In genomic region chr9:87519415-87519989, GRCh38 we compare ENCODE assay signal across 18 cellular contexts. TPM values are rescaled to one million over a fixed set of nuclear protein-coding genes. Genes with fewer than 3 reads are reported as not detected.
DNase-seq lines count a peak whose midpoint lies in the region; TF ChIP-seq lines count a peak whose summit lies in the region.
"Had no signal": no experiment of that assay in that cellular context is flagged by ENCODE, and none has a peak within 500 bp of the region (broad histone marks: within the 10 kb centered on the region; RNA-seq: fewer than 3 reads in every experiment).

No MANE protein-coding gene starts in this region.

- intact Hi-C loops in activated CD4-positive, alpha-beta memory T cell treated with anti-CD3 and anti-CD28 coated beads for 36 hours (cut with micrococcal nuclease) = no loop called here
- intact Hi-C loops in stomach (cut with DNase I; ENCODE audit: low total_unique reads) = no loop called here

- no peak overlapping the region for H3K4me2 ChIP-seq in mesendoderm (ENCODE audit: low read length)

- H3K56ac ChIP-seq in mesendoderm (ENCODE audit: low read length) = no peak overlapping the region

- H3K4me1 ChIP-seq in mesendoderm (ENCODE audit: control insufficient read depth, low read depth, low read length) (peaks cover 33% of the 10 kb centered on the region), thymus (ENCODE audit: control insufficient read depth, insufficient read depth, low read length) (peaks cover 35% of the 10 kb centered on the region), stomach (peaks cover 21 to 52% (median 41%) of the 10 kb centered on the region in 4 donors)

- H3K4me3 ChIP-seq in H7 (ENCODE audit: insufficient read depth, low read depth, low read length) (no peak overlapping the region), mesendoderm (ENCODE audit: low read length) (no peak overlapping the region), thymus (ENCODE audit: low read length) (no peak overlapping the region), stomach (no peak overlapping the region)

- H3K36me3 ChIP-seq in H7 (replicated peaks; ENCODE audit: control insufficient read depth, insufficient read depth, low read length) = no peaks in the 10 kb centered on the region; the same call in 1 of the 2 replicates
- no peaks in the 10 kb centered on the region for H3K36me3 ChIP-seq in mesendoderm (ENCODE audit: control insufficient read depth, insufficient read depth, low read length)
- peaks cover 16% of the 10 kb centered on the region for H3K36me3 ChIP-seq in thymus (ENCODE audit: control insufficient read depth, insufficient read depth)
- H3K36me3 ChIP-seq in stomach = peaks cover 0 to 8% (median 2%) of the 10 kb centered on the region in 4 donors

- DNase-seq in H7 (peak; percentile 36), mesendoderm (no peak), stomach (no peak), SIG-M5 (lab: John Stamatoyannopoulos, UW) (no peak)
- DNase-seq in activated CD4-positive, alpha-beta memory T cell treated with anti-CD3 and anti-CD28 coated beads for 36 hours = no peak
- DNase-seq in activated effector memory CD4-positive, alpha-beta T cell treated with Interleukin-2 at 50 U/mL for 16 hours = no peak
- DNase-seq: activated CD4-positive, alpha-beta T cell treated with anti-CD3 and anti-CD28 coated beads, Interleukin-2, amount 50 U/mL, for 4 hours; activated naive CD4-positive, alpha-beta T cell treated with Interleukin-2 at 50 U/mL for 16 hours; anterior cingulate cortex; DMS79 treated with DMSO at 0.1 percent for 48 hours; hippocampal formation; mammary epithelial cell; naive thymus-derived CD4-positive, alpha-beta T cell; NCI-H1105; NCI-H524; stimulated activated CD4-positive, alpha-beta T cell treated with anti-CD3 and anti-CD28 coated beads, Interleukin-4, amount 100 ng/mL, for 4 hours had no signal

- no peak overlapping the region for H3K4ac ChIP-seq in mesendoderm (ENCODE audit: low read depth, low read length)

- POLR2A ChIA-PET in activated CD4-positive, alpha-beta memory T cell treated with anti-CD3 and anti-CD28 coated beads for 36 hours (lab: Charles Lee) = no interaction called here

- H3K18ac ChIP-seq in mesendoderm (ENCODE audit: low read length) = peak overlapping the region; percentile 54

- H3K9me3 ChIP-seq in thymus (ENCODE audit: control insufficient read depth) (no peaks in the 10 kb centered on the region), stomach (no peaks in the 10 kb centered on the region)

- no peak overlapping the region for H3K9ac ChIP-seq in mesendoderm (ENCODE audit: low read length)

- peaks cover 39% of the 10 kb centered on the region for H3K79me2 ChIP-seq in mesendoderm (ENCODE audit: control insufficient read depth, insufficient read depth, low read length)

- no peak overlapping the region for H3K4me3 Mint-ChIP-seq in brain
- no peak overlapping the region for H3K4me3 Mint-ChIP-seq in activated CD4-positive, alpha-beta memory T cell treated with anti-CD3 and anti-CD28 coated beads for 36 hours

- H3K23ac ChIP-seq in mesendoderm (ENCODE audit: low read length) = no peak overlapping the region

- CTCF ChIA-PET in activated CD4-positive, alpha-beta memory T cell treated with anti-CD3 and anti-CD28 coated beads for 36 hours (lab: Charles Lee) = no interaction called here

- TF ChIP-seq EP300 in stomach (IDR thresholded peaks at IDR 0.05) = no peak

- peaks cover 3% of the 10 kb centered on the region for H3K27me3 Mint-ChIP-seq in brain
- H3K27me3 Mint-ChIP-seq in activated CD4-positive, alpha-beta memory T cell treated with anti-CD3 and anti-CD28 coated beads for 36 hours = peaks cover 20% of the 10 kb centered on the region

- H3K27me3 ChIP-seq in H7 (ENCODE audit: control insufficient read depth, insufficient read depth, low read length) (no peaks in the 10 kb centered on the region), mesendoderm (ENCODE audit: insufficient read depth, low read length, poor library complexity) (no peaks in the 10 kb centered on the region), thymus (ENCODE audit: control insufficient read depth, insufficient read depth) (no peaks in the 10 kb centered on the region), stomach (no peaks in the 10 kb centered on the region)

- no peak overlapping the region for H4K5ac ChIP-seq in mesendoderm (ENCODE audit: low read length)

- peaks cover 21% of the 10 kb centered on the region for H3K79me1 ChIP-seq in mesendoderm (ENCODE audit: low read length)

- TF ChIP-seq CTCF in brain (conservative IDR thresholded peaks at IDR 0.05) (no peak), stomach (IDR thresholded peaks at IDR 0.05) (no peak)

- peaks cover 78% of the 10 kb centered on the region for H3K36me3 Mint-ChIP-seq in brain
- H3K36me3 Mint-ChIP-seq in activated CD4-positive, alpha-beta memory T cell treated with anti-CD3 and anti-CD28 coated beads for 36 hours = no peaks in the 10 kb centered on the region
- H3K36me3 Mint-ChIP-seq: naive thymus-derived CD4-positive, alpha-beta T cell had no signal

- no peak overlapping the region for H4K8ac ChIP-seq in mesendoderm (ENCODE audit: low read depth, low read length)

- peak overlapping the region in 3 of 5 experiments; percentile 20 to 57 (median 39) for H3K27ac Mint-ChIP-seq in brain
- no peak overlapping the region for H3K27ac Mint-ChIP-seq in activated CD4-positive, alpha-beta memory T cell treated with anti-CD3 and anti-CD28 coated beads for 36 hours

- no peak overlapping the region for H2BK15ac ChIP-seq in mesendoderm (replicated peaks; ENCODE audit: low read depth)

- TF ChIP-seq POLR2A in stomach (IDR thresholded peaks at IDR 0.05) = no peak

- no peak overlapping the region for H2AK5ac ChIP-seq in mesendoderm (ENCODE audit: low read length)

- H3K4me1 Mint-ChIP-seq in brain = peaks cover 58% of the 10 kb centered on the region
- no peaks in the 10 kb centered on the region for H3K4me1 Mint-ChIP-seq in activated CD4-positive, alpha-beta memory T cell treated with anti-CD3 and anti-CD28 coated beads for 36 hours (ENCODE audit: low read depth)

- H3K9me3 Mint-ChIP-seq in brain = peaks cover 0 to 28% (median 8%) of the 10 kb centered on the region in 5 experiments
- no peaks in the 10 kb centered on the region for H3K9me3 Mint-ChIP-seq in activated CD4-positive, alpha-beta memory T cell treated with anti-CD3 and anti-CD28 coated beads for 36 hours

- H2BK5ac ChIP-seq in mesendoderm (ENCODE audit: low read length) = no peak overlapping the region

- H3K27ac ChIP-seq in mesendoderm (ENCODE audit: low read depth, low read length) = peak overlapping the region; percentile 27
- H3K27ac ChIP-seq in thymus (ENCODE audit: low read depth) = peak overlapping the region; percentile 37
- peak overlapping the region in 2 of 5 donors; percentile 54 to 62 for H3K27ac ChIP-seq in stomach

- H2BK120ac ChIP-seq in mesendoderm (ENCODE audit: low read depth, low read length) = no peak overlapping the region

- WGBS in mesendoderm (ENCODE audit: extremely low coverage, insufficient coverage, low lambda C conversion rate) = no CpG with 5 or more reads among the region's 5 CpGs
- 93% methylated on average over 5 of the region's 5 CpGs for WGBS in thymus
- 59 to 79% (median 64%) methylated on average over 5 of the region's 5 CpGs for WGBS in stomach, 5 donors

RNA-seq across cellular contexts. Expression of gene DAPK1, which starts 21.8 kb away (rescaled TPM):
- 48.8 and 58.5 TPM in 2 replicates for total RNA-seq in H7 (2014; rRNA removed; shearing (Covaris generic))
- polyA plus RNA-seq in brain (ENCODE audit: insufficient read depth, low read depth, low replicate concordance) (2.8 TPM), thymus (28.1 TPM), stomach (10 to 100 TPM in 1 of 3 donors, 1 to 10 TPM in 2; 9.0 to 11.5 (median 9.4) TPM)
- 58.2 TPM for polyA plus RNA-seq in mesendoderm (2013, experiment 1 of 2)
- 58.7 TPM for polyA plus RNA-seq in mesendoderm (2013, experiment 2 of 2)
- 1 to 10 TPM; 1.9 to 3.3 TPM for total RNA-seq in activated CD4-positive, alpha-beta memory T cell treated with anti-CD3 and anti-CD28 coated beads for 36 hours
- 10 to 100 TPM; 40.3 to 88.7 (median 63.0) TPM for total RNA-seq in stomach

Comparison
In these comparisons a context has a peak if more than half of its experiments do, and no peak if none do; other contexts are left out.
1. RNA of gene DAPK1, which starts 21.8 kb away (total RNA-seq): 40.3 to 88.7 TPM in stomach and 48.8 to 58.5 TPM in H7; 1.9 to 3.3 TPM in activated CD4-positive, alpha-beta memory T cell treated with anti-CD3 and anti-CD28 coated beads for 36 hours; every median in the first group is over 4 times any median in the second.